ENCODE assay signal across 15 cellular contexts in genomic region chr1:221711156-221711577, GRCh38. TPM values are rescaled to one million over a fixed set of nuclear protein-coding genes. Genes with fewer than 3 reads are reported as not detected.
DNase-seq lines count a peak whose midpoint lies in the region; ATAC-seq, FAIRE-seq and TF ChIP-seq lines count a peak whose summit lies in the region.
"Had no signal": no experiment of that assay in that cellular context is flagged by ENCODE, and none has a peak within 500 bp of the region (broad histone marks: within the 10 kb centered on the region; RNA-seq: fewer than 3 reads in every experiment).

No MANE protein-coding gene starts in this region.

- no peaks in the 10 kb centered on the region for H3K27me3 ChIP-seq in DND-41 (ENCODE audit: insufficient read depth, low read length, poor library complexity)
- H3K27me3 ChIP-seq: breast epithelium had no signal

- H4K20me1 ChIP-seq in DND-41 (ENCODE audit: insufficient read depth, low read length), result no peaks in the 10 kb centered on the region

- POLR2A ChIA-PET in naive thymus-derived CD8-positive, alpha-beta T cell (lab: Charles Lee), result no interaction called here

- H3K27me3 Mint-ChIP-seq in brain, result no peaks in the 10 kb centered on the region
- H3K27me3 Mint-ChIP-seq in naive thymus-derived CD8-positive, alpha-beta T cell, result peaks cover 0 to 10% (median 0%) of the 10 kb centered on the region in 5 donors

- H3K36me3 ChIP-seq in DND-41 (ENCODE audit: insufficient read depth, low read length), result 0 out of 2 replicates have a peak, but pooled peaks cover under 1% of the 10 kb centered on the region
- H3K36me3 ChIP-seq: breast epithelium had no signal

- H3K9me3 Mint-ChIP-seq in brain, result peaks cover 0 to 3% (median 0%) of the 10 kb centered on the region in 5 experiments
- H3K9me3 Mint-ChIP-seq in naive thymus-derived CD8-positive, alpha-beta T cell, result no peaks in the 10 kb centered on the region

- no peaks in the 10 kb centered on the region for H3K9me3 ChIP-seq in DND-41 (ENCODE audit: insufficient read depth, low read length, severe bottlenecking)
- H3K9me3 ChIP-seq: breast epithelium had no signal

- no peak for FAIRE-seq in GM12892 (lab: Jason Lieb, UNC)
- FAIRE-seq: H54 had no signal

- TF ChIP-seq CTCF in 22Rv1 (IDR thresholded peaks at IDR 0.05) (no peak), DND-41 (IDR thresholded peaks at IDR 0.05; ENCODE audit: borderline replicate concordance, extremely low read depth, low read length, poor library complexity, severe bottlenecking) (no peak), brain (conservative IDR thresholded peaks at IDR 0.05) (no peak)

- no peak for TF ChIP-seq POLR2A in GM12892 (IDR thresholded peaks at IDR 0.05; ENCODE audit: low read depth, low read length)

- H3K9ac ChIP-seq in DND-41 (ENCODE audit: low read depth, low read length), result no peak overlapping the region

- peaks cover 73% of the 10 kb centered on the region for H3K4me1 Mint-ChIP-seq in brain
- peaks cover 26 to 92% (median 65%) of the 10 kb centered on the region in 4 donors for H3K4me1 Mint-ChIP-seq in naive thymus-derived CD8-positive, alpha-beta T cell

- peaks cover 85% of the 10 kb centered on the region for H3K4me1 ChIP-seq in DND-41 (ENCODE audit: insufficient read depth, low read length)
- H3K4me1 ChIP-seq: breast epithelium had no signal

- no peaks in the 10 kb centered on the region; the same call in 1 of the 2 replicates for H3K79me2 ChIP-seq in DND-41 (ENCODE audit: insufficient read depth, low read length)

- H3K4me3 Mint-ChIP-seq in brain, result no peak overlapping the region
- peak overlapping the region in 3 of 10 donors; percentile 4 to 12 (median 8) for H3K4me3 Mint-ChIP-seq in naive thymus-derived CD8-positive, alpha-beta T cell

- H3K4me2 ChIP-seq in DND-41 (ENCODE audit: insufficient read depth, low read length), result no peak overlapping the region
- H3K4me2 ChIP-seq: PC-9 had no signal

- ATAC-seq in DND-41 (ENCODE audit: insufficient read depth, low read depth) (no peak), GM18502 (IDR thresholded peaks at IDR 0.05; ENCODE audit: poor library complexity, unreplicated experiment) (no peak), GM18870 (IDR thresholded peaks at IDR 0.05; ENCODE audit: unreplicated experiment) (no peak), HG03469 (IDR thresholded peaks at IDR 0.05; ENCODE audit: unreplicated experiment) (no peak)
- ATAC-seq in naive thymus-derived CD8-positive, alpha-beta T cell, result no peak
- ATAC-seq: esophagus mucosa had no signal

- no peak overlapping the region for H2AFZ ChIP-seq in DND-41 (ENCODE audit: low read depth, low read length)
- H2AFZ ChIP-seq: PC-9 had no signal

- no peak for DNase-seq in DND-41
- no peak for DNase-seq in naive thymus-derived CD8-positive, alpha-beta T cell
- no peak for DNase-seq in GM12892 (ENCODE audit: insufficient read length)
- DNase-seq: activated CD8-positive, alpha-beta memory T cell treated with anti-CD3 and anti-CD28 coated beads, Interleukin-2, amount 50 U/mL, for 48 hours; NCI-H2029 treated with DMSO at 0.1 percent for 48 hours; PC-9; T1000 had no signal

- H3K4me3 ChIP-seq in DND-41 (ENCODE audit: low read depth in 1 of 2, low read length in 2 of 2), result no peak overlapping the region
- H3K4me3 ChIP-seq: breast epithelium, PC-9 had no signal

- peaks cover under 1% of the 10 kb centered on the region for H3K36me3 Mint-ChIP-seq in brain
- H3K36me3 Mint-ChIP-seq in naive thymus-derived CD8-positive, alpha-beta T cell, result peaks cover 0 to 5% (median 0%) of the 10 kb centered on the region in 3 donors

- H3K27ac ChIP-seq in 22Rv1 (peak overlapping the region; percentile 66), DND-41 (ENCODE audit: low read length) (peak overlapping the region; percentile 75; the same call in 1 of the 2 replicates)

- H3K27ac Mint-ChIP-seq in brain, result peak overlapping the region; percentile 11 to 85 (median 63)
- H3K27ac Mint-ChIP-seq in naive thymus-derived CD8-positive, alpha-beta T cell, result peak overlapping the region in 9 of 10 donors; percentile 13 to 91 (median 85)

RNA-seq across cellular contexts. Expression of gene DUSP10, which starts 30.7 kb away (rescaled TPM):
- 10.6 TPM for polyA plus RNA-seq in brain (ENCODE audit: insufficient read depth, low read depth, low replicate concordance)
- 1 to 10 TPM; 2.7 to 4.2 TPM for total RNA-seq in naive thymus-derived CD8-positive, alpha-beta T cell
- 1 to 10 TPM; 1.4 to 4.4 (median 2.5) TPM for polyA plus RNA-seq in naive thymus-derived CD8-positive, alpha-beta T cell
- 14.6 TPM for polyA plus RNA-seq in GM12892 (2012; ENCODE audit: missing spikeins)
